ENCODE assay signal across 35 cellular contexts in genomic region chr16:17504050-17504449, GRCh38.
"Had no signal": no experiment of that assay in that cellular context is flagged by ENCODE, and none has a peak within 500 bp of the region (broad histone marks: within the 10 kb centered on the region; RNA-seq: fewer than 3 reads in every experiment).

No MANE protein-coding gene starts in this region.

- H3K9me3 ChIP-seq: adrenal gland, body of pancreas had no signal

- H3K36me3 ChIP-seq: adrenal gland, brain microvascular endothelial cell, breast epithelium had no signal

- ATAC-seq: activated CD4-positive, alpha-beta T cell treated with anti-CD3 and anti-CD28 coated beads for 36 hours; activated CD4-positive, CD25-positive, alpha-beta regulatory T cell treated with anti-CD3 and anti-CD28 coated beads, Interleukin-2, amount 50 U/mL, for 24 hours; activated CD8-positive, alpha-beta T cell treated with anti-CD3 and anti-CD28 coated beads for 36 hours; activated naive CD4-positive, alpha-beta T cell treated with anti-CD3 and anti-CD28 coated beads, Interleukin-2, amount 50 U/mL, for 72 hours; activated T-cell treated with anti-CD3 and anti-CD28 coated beads, Interleukin-2, amount 50 U/mL, for 4 hours; activated T-cell treated with anti-CD3 and anti-CD28 coated beads, Interleukin-2, amount 50 U/mL, for 72 hours; activated T-helper 17 cell treated with anti-CD3 and anti-CD28 coated beads, Interleukin-2, amount 50 U/mL, for 72 hours; body of pancreas had no signal

- H3K27ac ChIP-seq: adrenal gland, body of pancreas, brain microvascular endothelial cell, breast epithelium, VCaP had no signal

- FAIRE-seq: astrocyte, TTC549 had no signal

- H3K27me3 ChIP-seq: adrenal gland, body of pancreas, brain microvascular endothelial cell, breast epithelium had no signal

- H3K4me3 ChIP-seq: adrenal gland, body of pancreas, breast epithelium had no signal

- DNase-seq: activated B cell treated with CpG ODN at 0.5 μM for 24 hours; activated CD4-positive, alpha-beta memory T cell treated with anti-CD3 and anti-CD28 coated beads for 36 hours; activated CD4-positive, alpha-beta T cell treated with anti-CD3 and anti-CD28 coated beads for 1 hour; activated CD4-positive, alpha-beta T cell treated with anti-CD3 and anti-CD28 coated beads for 36 hours; activated CD4-positive, alpha-beta T cell treated with anti-CD3 and anti-CD28 coated beads, Interleukin-2, amount 10 ng/mL, durations not matched to agents 24 days and 14 days; activated CD4-positive, alpha-beta T cell treated with anti-CD3 and anti-CD28 coated beads, Interleukin-2, amount 50 U/mL, for 1 hour; activated CD4-positive, alpha-beta T cell treated with anti-CD3 and anti-CD28 coated beads, Interleukin-2, amount 50 U/mL, for 4 hours; activated CD8-positive, alpha-beta memory T cell treated with anti-CD3 and anti-CD28 coated beads, Interleukin-2, amount 50 U/mL, for 4 hours; activated CD8-positive, alpha-beta T cell treated with anti-CD3 and anti-CD28 coated beads for 36 hours; activated effector memory CD4-positive, alpha-beta T cell treated with anti-CD3 and anti-CD28 coated beads, Interleukin-2, amount 50 U/mL, for 16 hours; activated gamma-delta T cell treated with Interleukin-2 at 50 U/mL for 16 hours; activated naive CD4-positive, alpha-beta T cell; activated naive CD4-positive, alpha-beta T cell treated with anti-CD3 and anti-CD28 coated beads for 36 hours; activated naive CD4-positive, alpha-beta T cell treated with anti-CD3 and anti-CD28 coated beads, Interleukin-2, amount 50 U/mL, for 16 hours; activated naive CD8-positive, alpha-beta T cell treated with anti-CD3 and anti-CD28 coated beads for 36 hours; activated T-cell treated with anti-CD3 and anti-CD28 coated beads for 4 hours; activated T-cell treated with anti-CD3 and anti-CD28 coated beads, Interleukin-2, amount 50 U/mL, for 1 hour; activated T-cell treated with anti-CD3 and anti-CD28 coated beads, Interleukin-2, amount 50 U/mL, for 4 hours; activated T-cell treated with anti-CD3 and anti-CD28 coated beads, Interleukin-2, amount 50 U/mL, for 72 hours; adrenal gland; amniotic stem cell; aorta; body of pancreas; brain microvascular endothelial cell; central memory CD4-positive, alpha-beta T cell; T-helper 1 cell; T-helper 2 cell; T-helper 9 cell had no signal

- H3K4me1 ChIP-seq: adrenal gland, body of pancreas, breast epithelium had no signal
